In the genomic region with DNA sequence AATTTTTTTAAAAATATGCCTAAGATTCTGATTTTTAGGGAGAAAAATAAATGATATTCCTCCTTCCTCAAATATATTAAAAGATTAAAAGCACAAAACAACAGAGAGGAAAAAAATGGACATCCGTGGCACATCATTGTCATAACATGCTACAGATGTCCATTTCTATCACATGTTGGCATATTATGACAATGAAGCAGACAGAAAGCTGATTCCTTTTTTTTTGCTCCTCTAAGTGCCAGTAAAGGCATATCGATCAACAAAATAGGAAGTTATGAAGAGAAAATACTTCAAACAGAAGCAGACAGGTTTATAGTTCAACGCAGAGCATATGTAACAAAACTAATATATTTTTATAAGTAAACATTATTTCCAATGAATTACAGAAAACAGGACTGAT, we compare ENCODE assay signal across 15 cellular contexts. TPM values are rescaled to one million over a fixed set of nuclear protein-coding genes. Genes with fewer than 3 reads are reported as not detected.
DNase-seq lines count a peak whose midpoint lies in the region; ATAC-seq and TF ChIP-seq lines count a peak whose summit lies in the region.
"Had no signal": no experiment of that assay in that cellular context is flagged by ENCODE, and none has a peak within 500 bp of the region (broad histone marks: within the 10 kb centered on the region; RNA-seq: fewer than 3 reads in every experiment).

No MANE protein-coding gene starts in this region.

- peaks cover 0 to 8% (median 0%) of the 10 kb centered on the region in 3 donors for H3K36me3 Mint-ChIP-seq in immature natural killer cell

- DNase-seq in AG10803 (ENCODE audit: low read depth) = no peak
- no peak for DNase-seq in immature natural killer cell
- no peak for DNase-seq in T1000 (lab: John Stamatoyannopoulos, UW)
- DNase-seq in coronary artery (ENCODE audit: low spot score) = no peak
- no peak for DNase-seq in stimulated activated CD4-positive, alpha-beta T cell treated with anti-CD3 and anti-CD28 coated beads, Interleukin-4, amount 100 ng/mL, for 1 hour
- DNase-seq: activated CD4-positive, alpha-beta memory T cell treated with anti-CD3 and anti-CD28 coated beads, Interleukin-2, amount 10 ng/mL, durations not matched to agents 7 days and 5 days; DMS153; dorsolateral prefrontal cortex; mesendoderm; NCI-H187; NCI-H526 treated with DMSO at 0.1 percent for 48 hours had no signal

- peak; percentile 9 for ATAC-seq in GM19452 (IDR thresholded peaks at IDR 0.05; ENCODE audit: unreplicated experiment)
- peak; percentile 4 for ATAC-seq in HG03196 (IDR thresholded peaks at IDR 0.05; ENCODE audit: unreplicated experiment)
- ATAC-seq in GM19351 (IDR thresholded peaks at IDR 0.05; ENCODE audit: unreplicated experiment) = no peak

- H3K9me3 Mint-ChIP-seq in immature natural killer cell = no peaks in the 10 kb centered on the region
- H3K9me3 Mint-ChIP-seq: activated CD4-positive, alpha-beta memory T cell treated with anti-CD3 and anti-CD28 coated beads, Interleukin-2, amount 10 ng/mL, durations not matched to agents 7 days and 5 days had no signal

- H3K4me1 Mint-ChIP-seq in immature natural killer cell = peaks cover 16 to 25% of the 10 kb centered on the region in 2 donors

- peak overlapping the region; percentile 19 to 71 (median 53) for H3K27ac Mint-ChIP-seq in immature natural killer cell
- H3K27ac Mint-ChIP-seq: activated CD4-positive, alpha-beta memory T cell treated with anti-CD3 and anti-CD28 coated beads, Interleukin-2, amount 10 ng/mL, durations not matched to agents 7 days and 5 days; activated T-helper 2 cell treated with anti-CD3 and anti-CD28 coated beads, Interferon-gamma antibody, Interleukin-2, Interleukin-4, amounts not matched to agents 10 μg/mL and 5 μg/mL and 100 μg/mL, durations not matched to agents 14 hours and 24 hours and 36 hours had no signal

- H3K27me3 Mint-ChIP-seq in immature natural killer cell (ENCODE audit: low read depth in 3 of 3) = peaks cover 0 to 2% (median 0%) of the 10 kb centered on the region in 3 donors
- H3K27me3 Mint-ChIP-seq: activated CD4-positive, alpha-beta memory T cell treated with anti-CD3 and anti-CD28 coated beads, Interleukin-2, amount 10 ng/mL, durations not matched to agents 7 days and 5 days had no signal

- no peak for TF ChIP-seq CTCF in AG10803 (conservative IDR thresholded peaks at IDR 0.05; ENCODE audit: low read length)
- no peak for TF ChIP-seq CTCF in coronary artery (IDR thresholded peaks at IDR 0.05)

- H3K4me3 Mint-ChIP-seq in immature natural killer cell = peak overlapping the region; percentile 46 to 88 (median 54)
- H3K4me3 Mint-ChIP-seq: activated CD4-positive, alpha-beta memory T cell treated with anti-CD3 and anti-CD28 coated beads, Interleukin-2, amount 10 ng/mL, durations not matched to agents 7 days and 5 days had no signal

- peak overlapping the region; percentile 18 for H3K4me3 ChIP-seq in AG10803 (ENCODE audit: low read length)
- H3K4me3 ChIP-seq in coronary artery = no peak overlapping the region

- no peak overlapping the region for H3K27ac ChIP-seq in coronary artery

RNA-seq across cellular contexts. Expression of gene KLHL8, which starts 11.2 kb away (rescaled TPM):
- 10 to 100 TPM in 2 of 3 donors, 1 to 10 TPM in 1; 9.0 to 11.1 (median 10.3) TPM for polyA plus RNA-seq in immature natural killer cell
